16 cellular contexts compared by ENCODE assay signal in the genomic region with DNA sequence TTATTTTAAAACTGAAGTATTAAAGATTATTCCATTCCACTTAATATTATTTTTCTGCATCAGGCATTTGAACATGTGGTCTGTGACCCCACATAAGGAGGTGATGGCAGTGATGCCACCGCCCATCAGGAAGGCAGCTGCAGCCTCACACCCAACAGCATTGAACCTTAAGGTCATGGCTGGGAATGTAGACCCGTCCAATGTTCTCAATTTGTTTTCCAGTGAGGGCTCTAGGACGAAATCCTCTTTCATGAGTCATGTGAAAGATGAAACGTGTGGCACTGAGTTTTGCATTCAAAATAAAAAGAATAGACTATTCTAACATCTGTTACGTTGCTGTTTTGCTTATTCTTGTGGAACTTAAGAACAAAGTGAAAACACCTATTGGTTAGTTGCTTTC.
"Had no signal": no experiment of that assay in that cellular context is flagged by ENCODE, and none has a peak within 500 bp of the region (broad histone marks: within the 10 kb centered on the region; RNA-seq: fewer than 3 reads in every experiment).

No MANE protein-coding gene starts in this region.

- H3K4me1 Mint-ChIP-seq: neural crest cell had no signal

- DNase-seq: activated CD4-positive, alpha-beta T cell treated with anti-CD3 and anti-CD28 coated beads for 4 hours; activated CD8-positive, alpha-beta T cell treated with anti-CD3 and anti-CD28 coated beads for 36 hours; activated naive CD4-positive, alpha-beta T cell; central memory CD4-positive, alpha-beta T cell; endodermal cell; erythroblast; heart left ventricle; mesenchymal stem cell; pancreas; stomach; T-helper 1 cell had no signal

- H3K9me3 Mint-ChIP-seq: activated CD8-positive, alpha-beta T cell treated with anti-CD3 and anti-CD28 coated beads for 36 hours; activated T-helper 1 cell treated with anti-CD3 and anti-CD28 coated beads, Interleukin-12 subunit alpha, Interleukin-12 subunit beta, Interleukin-2, Interleukin-4 antibody, amounts not matched to agents 30 ng/mL and 10 ng/mL and 1 ng/mL, durations not matched to agents 14 hours and 24 hours and 36 hours; dendritic cell treated with granulocyte-macrophage colony-stimulating factor and Interleukin-4, amounts not matched to agents 40 ng/mL and 50 ng/mL, for 4 days; endodermal cell; neural crest cell had no signal

- H3K4me3 ChIP-seq: heart left ventricle, pancreas, stomach, thoracic aorta had no signal

- ATAC-seq: activated CD8-positive, alpha-beta T cell treated with anti-CD3 and anti-CD28 coated beads for 36 hours; heart left ventricle; left lobe of liver; pancreas had no signal

- H3K4me3 Mint-ChIP-seq: activated CD8-positive, alpha-beta T cell treated with anti-CD3 and anti-CD28 coated beads for 36 hours; activated T-helper 1 cell treated with anti-CD3 and anti-CD28 coated beads, Interleukin-12 subunit alpha, Interleukin-12 subunit beta, Interleukin-2, Interleukin-4 antibody, amounts not matched to agents 30 ng/mL and 10 ng/mL and 1 ng/mL, durations not matched to agents 14 hours and 24 hours and 36 hours; dendritic cell treated with granulocyte-macrophage colony-stimulating factor and Interleukin-4, amounts not matched to agents 40 ng/mL and 50 ng/mL, for 4 days; endodermal cell; neural crest cell had no signal

- H3K27ac Mint-ChIP-seq: activated CD8-positive, alpha-beta T cell treated with anti-CD3 and anti-CD28 coated beads for 36 hours; activated T-helper 1 cell treated with anti-CD3 and anti-CD28 coated beads, Interleukin-12 subunit alpha, Interleukin-12 subunit beta, Interleukin-2, Interleukin-4 antibody, amounts not matched to agents 30 ng/mL and 10 ng/mL and 1 ng/mL, durations not matched to agents 14 hours and 24 hours and 36 hours; dendritic cell treated with granulocyte-macrophage colony-stimulating factor and Interleukin-4, amounts not matched to agents 40 ng/mL and 50 ng/mL, for 4 days; endodermal cell had no signal
